In genomic region chr7:146658604-146659003, GRCh38 we compare ENCODE assay signal across 27 cellular contexts.
"Had no signal": no experiment of that assay in that cellular context is flagged by ENCODE, and none has a peak within 500 bp of the region (broad histone marks: within the 10 kb centered on the region; RNA-seq: fewer than 3 reads in every experiment).

No MANE protein-coding gene starts in this region.

- H3K4me3 Mint-ChIP-seq: activated B cell treated with CpG ODN at 0.5 μM for 24 hours; activated CD8-positive, alpha-beta T cell treated with anti-CD3 and anti-CD28 coated beads for 36 hours; activated naive CD8-positive, alpha-beta T cell; activated T-cell treated with anti-CD3 and anti-CD28 coated beads, Interleukin-2, amount 50 U/mL, for 4 hours; activated T-helper 17 cell treated with anti-CD3 and anti-CD28 coated beads, Interleukin-2, amount 50 U/mL, for 72 hours; T-helper 17 cell; T-helper 2 cell treated with Interferon-gamma antibody and Interleukin-4, amounts not matched to agents 5 μg/mL and 100 μg/mL, for 36 hours had no signal

- H3K4me3 ChIP-seq: body of pancreas, colonic mucosa, esophagus squamous epithelium, heart left ventricle had no signal

- H3K4me1 Mint-ChIP-seq: activated T-helper 17 cell treated with anti-CD3 and anti-CD28 coated beads, Interleukin-2, amount 50 U/mL, for 72 hours; T-helper 17 cell had no signal

- H3K36me3 Mint-ChIP-seq: activated naive CD8-positive, alpha-beta T cell had no signal

- H3K27me3 ChIP-seq: body of pancreas, colonic mucosa, esophagus squamous epithelium, heart left ventricle had no signal

- H3K27ac ChIP-seq: body of pancreas, colonic mucosa, epithelial cell of prostate, esophagus squamous epithelium, heart left ventricle, WERI-Rb-1 had no signal

- H3K27ac Mint-ChIP-seq: activated B cell treated with CpG ODN at 0.5 μM for 24 hours; activated CD8-positive, alpha-beta T cell treated with anti-CD3 and anti-CD28 coated beads for 36 hours; activated naive CD8-positive, alpha-beta T cell; activated T-helper 17 cell treated with anti-CD3 and anti-CD28 coated beads, Interleukin-2, amount 50 U/mL, for 72 hours; T-helper 17 cell; T-helper 2 cell treated with Interferon-gamma antibody and Interleukin-4, amounts not matched to agents 5 μg/mL and 100 μg/mL, for 36 hours had no signal

- DNase-seq: activated B cell treated with CpG ODN at 0.5 μM for 24 hours; activated CD4-positive, alpha-beta T cell treated with anti-CD3 and anti-CD28 coated beads for 48 hours; activated CD4-positive, alpha-beta T cell treated with anti-CD3 and anti-CD28 coated beads, Interleukin-2, amount 50 U/mL, for 1 hour; activated CD4-positive, alpha-beta T cell treated with anti-CD3 and anti-CD28 coated beads, Interleukin-2, amount 50 U/mL, for 48 hours; activated CD8-positive, alpha-beta memory T cell treated with anti-CD3 and anti-CD28 coated beads for 24 hours; activated CD8-positive, alpha-beta T cell treated with anti-CD3 and anti-CD28 coated beads for 36 hours; activated effector memory CD4-positive, alpha-beta T cell treated with Interleukin-2 at 50 U/mL for 16 hours; activated gamma-delta T cell treated with Interleukin-2 at 50 U/mL for 16 hours; activated naive CD4-positive, alpha-beta T cell treated with anti-CD3 and anti-CD28 coated beads, Interleukin-2, amount 50 U/mL, for 16 hours; activated naive CD4-positive, alpha-beta T cell treated with Interleukin-2 at 50 U/mL for 16 hours; activated T-cell treated with anti-CD3 and anti-CD28 coated beads, Interleukin-2, amount 50 U/mL, for 4 hours; amniotic stem cell; anterior cingulate cortex; body of pancreas; caudate nucleus; colonic mucosa; effector CD8-positive, alpha-beta T cell; esophagus squamous epithelium; foreskin melanocyte; heart left ventricle; T-helper 17 cell; T1000; WERI-Rb-1 had no signal

- H3K4me1 ChIP-seq: colonic mucosa, esophagus squamous epithelium, heart left ventricle had no signal

- H3K9me3 ChIP-seq: body of pancreas, colonic mucosa, esophagus squamous epithelium, heart left ventricle had no signal

- H3K27me3 Mint-ChIP-seq: activated B cell treated with CpG ODN at 0.5 μM for 24 hours; activated CD8-positive, alpha-beta T cell treated with anti-CD3 and anti-CD28 coated beads for 36 hours; activated naive CD8-positive, alpha-beta T cell; activated T-helper 17 cell treated with anti-CD3 and anti-CD28 coated beads, Interleukin-2, amount 50 U/mL, for 72 hours; T-helper 17 cell had no signal

- H3K36me3 ChIP-seq: colonic mucosa, esophagus squamous epithelium, heart left ventricle, WERI-Rb-1 had no signal
